ENCODE assay signal across 3 cellular contexts in the genomic region with DNA sequence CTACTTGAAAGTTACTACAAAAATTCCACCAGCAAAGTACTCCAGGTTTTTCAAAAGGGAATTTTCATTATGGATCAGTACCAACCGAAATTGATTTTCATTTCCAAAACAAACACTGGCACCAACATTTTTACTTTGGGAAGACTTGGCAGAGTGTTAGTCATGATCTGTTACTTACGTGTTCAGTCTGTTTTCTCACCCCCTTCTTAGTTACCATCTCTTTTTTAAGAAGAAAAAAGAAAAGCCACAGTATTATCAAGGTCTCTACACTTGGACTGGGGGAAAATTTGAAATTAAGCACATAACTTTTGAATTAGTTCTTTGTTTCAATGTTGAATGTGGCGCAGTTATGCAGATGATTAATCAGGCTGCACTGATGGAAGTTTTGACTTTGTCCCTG.
TF ChIP-seq lines count a peak whose summit lies in the region.

No MANE protein-coding gene starts in this region.

TF ChIP-seq in SK-N-SH, 30 proteins besides CTCF, POLR2A, EP300 and RAD21 (continued from another document):
- TF ChIP-seq JUND (IDR thresholded peaks at IDR 0.05) (no peak), FOSL2 (IDR thresholded peaks at IDR 0.05; ENCODE audit: borderline replicate concordance, low read depth) (no peak), GABPA (IDR thresholded peaks at IDR 0.05; ENCODE audit: low read depth) (no peak), FOXJ3 (CRISPR knock-in tag; IDR thresholded peaks at IDR 0.05) (no peak), EZH2phosphoT487 (IDR thresholded peaks at IDR 0.05; ENCODE audit: borderline replicate concordance, low read depth) (no peak), SIN3A (IDR thresholded peaks at IDR 0.05; ENCODE audit: borderline replicate concordance, low read depth, low read length) (no peak), TEAD4 (IDR thresholded peaks at IDR 0.05; ENCODE audit: borderline replicate concordance, insufficient read depth) (no peak), USF1 (IDR thresholded peaks at IDR 0.05; ENCODE audit: borderline replicate concordance, low read depth) (no peak), GATA2 (CRISPR knock-in tag; IDR thresholded peaks at IDR 0.05) (no peak), PBX3 (IDR thresholded peaks at IDR 0.05) (no peak)
- TF ChIP-seq, protein P1, sequence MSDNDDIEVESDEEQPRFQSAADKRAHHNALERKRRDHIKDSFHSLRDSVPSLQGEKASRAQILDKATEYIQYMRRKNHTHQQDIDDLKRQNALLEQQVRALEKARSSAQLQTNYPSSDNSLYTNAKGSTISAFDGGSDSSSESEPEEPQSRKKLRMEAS (IDR thresholded peaks at IDR 0.05; ENCODE audit: low read depth), result no peak

TF ChIP-seq in SK-N-SH treated with all-trans-retinoic acid at 6 μM for 48 hours, 23 proteins besides CTCF, POLR2A, EP300 and RAD21:
- TF ChIP-seq, protein P2, sequence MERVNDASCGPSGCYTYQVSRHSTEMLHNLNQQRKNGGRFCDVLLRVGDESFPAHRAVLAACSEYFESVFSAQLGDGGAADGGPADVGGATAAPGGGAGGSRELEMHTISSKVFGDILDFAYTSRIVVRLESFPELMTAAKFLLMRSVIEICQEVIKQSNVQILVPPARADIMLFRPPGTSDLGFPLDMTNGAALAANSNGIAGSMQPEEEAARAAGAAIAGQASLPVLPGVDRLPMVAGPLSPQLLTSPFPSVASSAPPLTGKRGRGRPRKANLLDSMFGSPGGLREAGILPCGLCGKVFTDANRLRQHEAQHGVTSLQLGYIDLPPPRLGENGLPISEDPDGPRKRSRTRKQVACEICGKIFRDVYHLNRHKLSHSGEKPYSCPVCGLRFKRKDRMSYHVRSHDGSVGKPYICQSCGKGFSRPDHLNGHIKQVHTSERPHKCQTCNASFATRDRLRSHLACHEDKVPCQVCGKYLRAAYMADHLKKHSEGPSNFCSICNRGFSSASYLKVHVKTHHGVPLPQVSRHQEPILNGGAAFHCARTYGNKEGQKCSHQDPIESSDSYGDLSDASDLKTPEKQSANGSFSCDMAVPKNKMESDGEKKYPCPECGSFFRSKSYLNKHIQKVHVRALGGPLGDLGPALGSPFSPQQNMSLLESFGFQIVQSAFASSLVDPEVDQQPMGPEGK (CRISPR knock-in tag; IDR thresholded peaks at IDR 0.05; ENCODE audit: borderline replicate concordance), result no peak
- TF ChIP-seq ZNF565 (CRISPR knock-in tag; conservative IDR thresholded peaks at IDR 0.05; ENCODE audit: low read depth) (no peak), ISL1 (CRISPR knock-in tag; IDR thresholded peaks at IDR 0.05) (no peak), ZNF8 (CRISPR knock-in tag; IDR thresholded peaks at IDR 0.05) (no peak), PPARA (CRISPR knock-in tag; IDR thresholded peaks at IDR 0.05; ENCODE audit: borderline replicate concordance) (no peak), ZFP3 (CRISPR knock-in tag; IDR thresholded peaks at IDR 0.05) (no peak), ESRRG (CRISPR knock-in tag; IDR thresholded peaks at IDR 0.05) (no peak), TCF4 (CRISPR knock-in tag; IDR thresholded peaks at IDR 0.05; ENCODE audit: borderline replicate concordance) (no peak), OSR1 (CRISPR knock-in tag; IDR thresholded peaks at IDR 0.05) (no peak), TOX (CRISPR knock-in tag; IDR thresholded peaks at IDR 0.05; ENCODE audit: borderline replicate concordance) (no peak)
- TF ChIP-seq, protein P3, sequence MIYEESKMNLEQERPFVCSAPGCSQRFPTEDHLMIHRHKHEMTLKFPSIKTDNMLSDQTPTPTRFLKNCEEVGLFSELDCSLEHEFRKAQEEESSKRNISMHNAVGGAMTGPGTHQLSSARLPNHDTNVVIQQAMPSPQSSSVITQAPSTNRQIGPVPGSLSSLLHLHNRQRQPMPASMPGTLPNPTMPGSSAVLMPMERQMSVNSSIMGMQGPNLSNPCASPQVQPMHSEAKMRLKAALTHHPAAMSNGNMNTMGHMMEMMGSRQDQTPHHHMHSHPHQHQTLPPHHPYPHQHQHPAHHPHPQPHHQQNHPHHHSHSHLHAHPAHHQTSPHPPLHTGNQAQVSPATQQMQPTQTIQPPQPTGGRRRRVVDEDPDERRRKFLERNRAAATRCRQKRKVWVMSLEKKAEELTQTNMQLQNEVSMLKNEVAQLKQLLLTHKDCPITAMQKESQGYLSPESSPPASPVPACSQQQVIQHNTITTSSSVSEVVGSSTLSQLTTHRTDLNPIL (CRISPR knock-in tag; IDR thresholded peaks at IDR 0.05; ENCODE audit: low read depth), result no peak

TF ChIP-seq in WTC11, 78 proteins besides CTCF, POLR2A, EP300 and RAD21 (continued from another document):
- TF ChIP-seq, protein P4, sequence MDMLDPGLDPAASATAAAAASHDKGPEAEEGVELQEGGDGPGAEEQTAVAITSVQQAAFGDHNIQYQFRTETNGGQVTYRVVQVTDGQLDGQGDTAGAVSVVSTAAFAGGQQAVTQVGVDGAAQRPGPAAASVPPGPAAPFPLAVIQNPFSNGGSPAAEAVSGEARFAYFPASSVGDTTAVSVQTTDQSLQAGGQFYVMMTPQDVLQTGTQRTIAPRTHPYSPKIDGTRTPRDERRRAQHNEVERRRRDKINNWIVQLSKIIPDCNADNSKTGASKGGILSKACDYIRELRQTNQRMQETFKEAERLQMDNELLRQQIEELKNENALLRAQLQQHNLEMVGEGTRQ (CRISPR knock-in tag; IDR thresholded peaks at IDR 0.05), result no peak
- no peak for TF ChIP-seq FOXK1 (CRISPR knock-in tag; IDR thresholded peaks at IDR 0.05)
- TF ChIP-seq ARID4B (CRISPR knock-in tag; IDR thresholded peaks at IDR 0.05; ENCODE audit: borderline replicate concordance), result no peak
- TF ChIP-seq, protein P1 (CRISPR knock-in tag; IDR thresholded peaks at IDR 0.05), result no peak
- TF ChIP-seq, protein P5, sequence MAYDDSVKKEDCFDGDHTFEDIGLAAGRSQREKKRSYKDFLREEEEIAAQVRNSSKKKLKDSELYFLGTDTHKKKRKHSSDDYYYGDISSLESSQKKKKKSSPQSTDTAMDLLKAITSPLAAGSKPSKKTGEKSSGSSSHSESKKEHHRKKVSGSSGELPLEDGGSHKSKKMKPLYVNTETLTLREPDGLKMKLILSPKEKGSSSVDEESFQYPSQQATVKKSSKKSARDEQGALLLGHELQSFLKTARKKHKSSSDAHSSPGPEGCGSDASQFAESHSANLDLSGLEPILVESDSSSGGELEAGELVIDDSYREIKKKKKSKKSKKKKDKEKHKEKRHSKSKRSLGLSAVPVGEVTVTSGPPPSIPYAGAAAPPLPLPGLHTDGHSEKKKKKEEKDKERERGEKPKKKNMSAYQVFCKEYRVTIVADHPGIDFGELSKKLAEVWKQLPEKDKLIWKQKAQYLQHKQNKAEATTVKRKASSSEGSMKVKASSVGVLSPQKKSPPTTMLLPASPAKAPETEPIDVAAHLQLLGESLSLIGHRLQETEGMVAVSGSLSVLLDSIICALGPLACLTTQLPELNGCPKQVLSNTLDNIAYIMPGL (CRISPR knock-in tag; IDR thresholded peaks at IDR 0.05), result no peak
- no peak for TF ChIP-seq NFE2L1 (CRISPR knock-in tag; IDR thresholded peaks at IDR 0.05)
- TF ChIP-seq, protein P6, sequence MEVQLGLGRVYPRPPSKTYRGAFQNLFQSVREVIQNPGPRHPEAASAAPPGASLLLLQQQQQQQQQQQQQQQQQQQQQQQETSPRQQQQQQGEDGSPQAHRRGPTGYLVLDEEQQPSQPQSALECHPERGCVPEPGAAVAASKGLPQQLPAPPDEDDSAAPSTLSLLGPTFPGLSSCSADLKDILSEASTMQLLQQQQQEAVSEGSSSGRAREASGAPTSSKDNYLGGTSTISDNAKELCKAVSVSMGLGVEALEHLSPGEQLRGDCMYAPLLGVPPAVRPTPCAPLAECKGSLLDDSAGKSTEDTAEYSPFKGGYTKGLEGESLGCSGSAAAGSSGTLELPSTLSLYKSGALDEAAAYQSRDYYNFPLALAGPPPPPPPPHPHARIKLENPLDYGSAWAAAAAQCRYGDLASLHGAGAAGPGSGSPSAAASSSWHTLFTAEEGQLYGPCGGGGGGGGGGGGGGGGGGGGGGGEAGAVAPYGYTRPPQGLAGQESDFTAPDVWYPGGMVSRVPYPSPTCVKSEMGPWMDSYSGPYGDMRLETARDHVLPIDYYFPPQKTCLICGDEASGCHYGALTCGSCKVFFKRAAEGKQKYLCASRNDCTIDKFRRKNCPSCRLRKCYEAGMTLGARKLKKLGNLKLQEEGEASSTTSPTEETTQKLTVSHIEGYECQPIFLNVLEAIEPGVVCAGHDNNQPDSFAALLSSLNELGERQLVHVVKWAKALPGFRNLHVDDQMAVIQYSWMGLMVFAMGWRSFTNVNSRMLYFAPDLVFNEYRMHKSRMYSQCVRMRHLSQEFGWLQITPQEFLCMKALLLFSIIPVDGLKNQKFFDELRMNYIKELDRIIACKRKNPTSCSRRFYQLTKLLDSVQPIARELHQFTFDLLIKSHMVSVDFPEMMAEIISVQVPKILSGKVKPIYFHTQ (CRISPR knock-in tag; IDR thresholded peaks at IDR 0.05), result no peak
- TF ChIP-seq ESRRA (CRISPR knock-in tag; IDR thresholded peaks at IDR 0.05; ENCODE audit: borderline replicate concordance), result no peak
- no peak for TF ChIP-seq GABPB1 (CRISPR knock-in tag; IDR thresholded peaks at IDR 0.05)
- no peak for TF ChIP-seq NFYB (CRISPR knock-in tag; conservative IDR thresholded peaks at IDR 0.05; ENCODE audit: low read depth)
- TF ChIP-seq CBFB (CRISPR knock-in tag; IDR thresholded peaks at IDR 0.05; ENCODE audit: low read depth), result no peak
